Comparison of ENCODE assay signal across 9 cellular contexts in genomic region chr17:63477471-63478440, GRCh38. TPM values are rescaled to one million over a fixed set of nuclear protein-coding genes. Genes with fewer than 3 reads are reported as not detected.
DNase-seq lines count a peak whose midpoint lies in the region; ATAC-seq and TF ChIP-seq lines count a peak whose summit lies in the region.
"Had no signal": no experiment of that assay in that cellular context is flagged by ENCODE, and none has a peak within 500 bp of the region (broad histone marks: within the 10 kb centered on the region; RNA-seq: fewer than 3 reads in every experiment).

No MANE protein-coding gene starts in this region.

- TF ChIP-seq POLR2A in right lobe of liver (IDR thresholded peaks at IDR 0.05) (no peak), uterus (IDR thresholded peaks at IDR 0.05) (no peak)

- ATAC-seq in DND-41 (ENCODE audit: insufficient read depth, low read depth), result no peak
- peak in 1 of 4 donors; percentile 5 for ATAC-seq in right lobe of liver

- H3K79me2 ChIP-seq in DND-41 (ENCODE audit: insufficient read depth, low read length), result no peaks in the 10 kb centered on the region
- H3K79me2 ChIP-seq in KMS-11 (ENCODE audit: insufficient read depth, low read depth), result no peaks in the 10 kb centered on the region

- H3K4me1 ChIP-seq in DND-41 (ENCODE audit: insufficient read depth, low read length) (peaks cover 21% of the 10 kb centered on the region), KMS-11 (ENCODE audit: low read depth, poor library complexity, severe bottlenecking) (peaks cover 4% of the 10 kb centered on the region), right lobe of liver (peaks cover 0 to 10% (median 0%) of the 10 kb centered on the region in 4 donors), uterus (peaks cover 0 to 10% of the 10 kb centered on the region in 2 donors)

- H3K9ac ChIP-seq in DND-41 (ENCODE audit: low read depth, low read length) (no peak overlapping the region; the same call in 1 of the 2 replicates), KMS-11 (no peak overlapping the region)

- H3K4me3 ChIP-seq in DND-41 (ENCODE audit: low read depth in 1 of 2, low read length in 2 of 2) (peak overlapping the region in 1 of 2 experiments; percentile 58; a peak in 2 of 4 replicates), KMS-11 (IDR thresholded peaks at IDR 0.05; ENCODE audit: insufficient read depth, low read depth, low read length) (no peak overlapping the region), right lobe of liver (peak overlapping the region in 2 of 3 donors; percentile 20 to 57), uterus (peak overlapping the region; percentile 4 to 35)

- H3K4me2 ChIP-seq in DND-41 (ENCODE audit: insufficient read depth, low read length) (peak overlapping the region; percentile 89), KMS-11 (peak overlapping the region; percentile 29; the same call in 1 of the 2 replicates)

- H2AFZ ChIP-seq in DND-41 (ENCODE audit: low read depth, low read length) (no peak overlapping the region), KMS-11 (ENCODE audit: low read depth) (no peak overlapping the region)

- H3K27ac ChIP-seq in DND-41 (ENCODE audit: low read length) (no peak overlapping the region), KMS-11 (no peak overlapping the region), right lobe of liver (no peak overlapping the region), uterus (no peak overlapping the region)

- TF ChIP-seq CTCF in DND-41 (IDR thresholded peaks at IDR 0.05; ENCODE audit: borderline replicate concordance, extremely low read depth, low read length, poor library complexity, severe bottlenecking) (no peak), KMS-11 (conservative IDR thresholded peaks at IDR 0.05; ENCODE audit: low read depth, low read length) (no peak), right lobe of liver (IDR thresholded peaks at IDR 0.05) (no peak), uterus (IDR thresholded peaks at IDR 0.05) (no peak)

- intact Hi-C loops in right lobe of liver (cut with DNase I), result loop anchor here (2.0 to 5.0 kb wide), 2 partner anchors 50 to 51 kb away; no protein-coding TSS in a partner anchor
- intact Hi-C loops in uterus (cut with DNase I; ENCODE audit: low total_unique reads), result no loop called here

- H3K27me3 ChIP-seq in DND-41 (ENCODE audit: insufficient read depth, low read length, poor library complexity) (peaks cover 42% of the 10 kb centered on the region), KMS-11 (ENCODE audit: insufficient read depth, low read depth) (peaks cover 55% of the 10 kb centered on the region), right lobe of liver (peaks cover 0 to 7% of the 10 kb centered on the region in 2 donors), uterus (no peaks in the 10 kb centered on the region)

- H4K20me1 ChIP-seq in DND-41 (ENCODE audit: insufficient read depth, low read length), result peaks cover 25% of the 10 kb centered on the region
- no peaks in the 10 kb centered on the region for H4K20me1 ChIP-seq in KMS-11 (ENCODE audit: insufficient read depth)

- DNase-seq in DND-41, result no peak
- peak; percentile 23 for DNase-seq in astrocyte of the hippocampus (ENCODE audit: low read depth, low spot score)
- DNase-seq in right lobe of liver, result peak in 1 of 3 donors; percentile 45
- no peak for DNase-seq in uterus
- no peak for DNase-seq in NCI-H2196 treated with DMSO at 0.1 percent for 48 hours (lab: John Stamatoyannopoulos, UW; ENCODE audit: unreplicated experiment)
- DNase-seq in anterior cingulate cortex (lab: John Stamatoyannopoulos, UW), result no peak
- DNase-seq in NCI-H187 treated with DMSO at 0.1 percent for 48 hours (lab: John Stamatoyannopoulos, UW), result no peak

- WGBS in right lobe of liver (ENCODE audit: insufficient coverage, low coverage, low lambda C conversion rate, missing lambda C conversion rate), result 8% methylated on average over 12 of the region's 45 CpGs

- H3K9me3 ChIP-seq in DND-41 (ENCODE audit: insufficient read depth, low read length, severe bottlenecking), result no peaks in the 10 kb centered on the region
- H3K9me3 ChIP-seq in right lobe of liver, result no peaks in the 10 kb centered on the region
- no peaks in the 10 kb centered on the region for H3K9me3 ChIP-seq in uterus

- H3K36me3 ChIP-seq in DND-41 (ENCODE audit: insufficient read depth, low read length) (no peaks in the 10 kb centered on the region), KMS-11 (ENCODE audit: insufficient read depth) (no peaks in the 10 kb centered on the region), right lobe of liver (no peaks in the 10 kb centered on the region), uterus (no peaks in the 10 kb centered on the region)

RNA-seq across cellular contexts. Expression of gene ACE, which starts 0.9 kb away (rescaled TPM):
- total RNA-seq in right lobe of liver, result 1 to 10 TPM in 5 of 6 experiments, under 1 TPM in 1; 0.75 to 9.4 (median 5.1) TPM
- 10 to 100 TPM in 1 of 4 donors, 1 to 10 TPM in 1, under 1 TPM in 1, not detected in 1; 0.77 to 27.4 (median 7.9) TPM for total RNA-seq in uterus

RNA-seq across cellular contexts. Expression of gene CYB561, which starts 31.6 kb away (rescaled TPM):
- total RNA-seq in right lobe of liver (10 to 100 TPM in 4 of 6 experiments, 1 to 10 TPM in 2; 7.4 to 21.9 (median 11.4) TPM), uterus (10 to 100 TPM; 15.0 to 19.5 (median 16.5) TPM)

RNA-seq across cellular contexts. Expression of gene KCNH6, which starts 45.4 kb away (rescaled TPM):
- total RNA-seq in right lobe of liver (not detected), uterus (not detected)
- total RNA-seq: pulmonary artery endothelial cell had no signal
